ENCODE assay signal across 19 cellular contexts in genomic region chr21:32991299-32991850, GRCh38. TPM values are rescaled to one million over a fixed set of nuclear protein-coding genes. Genes with fewer than 3 reads are reported as not detected.
"Had no signal": no experiment of that assay in that cellular context is flagged by ENCODE, and none has a peak within 500 bp of the region (broad histone marks: within the 10 kb centered on the region; RNA-seq: fewer than 3 reads in every experiment).

No MANE protein-coding gene starts in this region.

- H3K4me1 Mint-ChIP-seq: activated CD4-positive, alpha-beta T cell treated with anti-CD3 and anti-CD28 coated beads for 36 hours; naive B cell; stimulated activated naive B cell treated with anti-CD40 and anti-IgM and Interleukin-4, amounts not matched to agents 10 μg/mL and 1 μg/mL and 100 μg/mL, for 72 hours; T-helper 17 cell had no signal

- H3K4me3 ChIP-seq: esophagus squamous epithelium, mucosa of descending colon, pancreas, sigmoid colon, thyroid gland had no signal

- DNase-seq: activated CD4-positive, alpha-beta T cell treated with anti-CD3 and anti-CD28 coated beads for 36 hours; activated CD4-positive, alpha-beta T cell treated with anti-CD3 and anti-CD28 coated beads, Interleukin-2, amount 50 U/mL, for 48 hours; dermis blood vessel endothelial cell; effector memory CD4-positive, alpha-beta T cell; esophagus squamous epithelium; mesenchymal stem cell; mucosa of descending colon; naive B cell; pancreas; sigmoid colon; stimulated activated CD4-positive, alpha-beta T cell treated with anti-CD3 and anti-CD28 coated beads, Interleukin-4, amount 100 ng/mL, for 24 hours; stimulated activated naive B cell treated with anti-CD40 and anti-IgM and Interleukin-4, amounts not matched to agents 10 μg/mL and 1 μg/mL and 100 μg/mL, for 72 hours; T-helper 17 cell; thyroid gland had no signal

- H3K4me3 Mint-ChIP-seq: activated CD4-positive, alpha-beta T cell treated with anti-CD3 and anti-CD28 coated beads for 36 hours; activated naive CD8-positive, alpha-beta T cell; naive B cell; stimulated activated naive B cell treated with anti-CD40 and anti-IgM and Interleukin-4, amounts not matched to agents 10 μg/mL and 1 μg/mL and 100 μg/mL, for 72 hours; T-helper 17 cell; WTC11 had no signal

- H3K27me3 ChIP-seq: thyroid gland had no signal

- H3K27ac Mint-ChIP-seq: activated CD4-positive, alpha-beta T cell treated with anti-CD3 and anti-CD28 coated beads for 36 hours; activated naive CD8-positive, alpha-beta T cell; naive B cell; stimulated activated naive B cell treated with anti-CD40 and anti-IgM and Interleukin-4, amounts not matched to agents 10 μg/mL and 1 μg/mL and 100 μg/mL, for 72 hours; T-helper 17 cell; WTC11 had no signal

- H3K9me3 ChIP-seq: esophagus squamous epithelium, mucosa of descending colon, pancreas, sigmoid colon, thyroid gland had no signal

- H3K36me3 Mint-ChIP-seq: stimulated activated naive B cell treated with anti-CD40 and anti-IgM and Interleukin-4, amounts not matched to agents 10 μg/mL and 1 μg/mL and 100 μg/mL, for 72 hours had no signal

- H3K36me3 ChIP-seq: esophagus squamous epithelium, pancreas, sigmoid colon, thyroid gland had no signal

- H3K27ac ChIP-seq: esophagus squamous epithelium, pancreas, sigmoid colon, thyroid gland had no signal

- ATAC-seq: activated CD4-positive, alpha-beta T cell treated with anti-CD3 and anti-CD28 coated beads for 36 hours; mucosa of descending colon; pancreas; stimulated activated naive B cell treated with anti-CD40 and anti-IgM and Interleukin-4, amounts not matched to agents 10 μg/mL and 1 μg/mL and 100 μg/mL, for 72 hours; T-helper 17 cell; WTC11 had no signal

RNA-seq across cellular contexts. Expression of gene OLIG2, which starts 34.4 kb away (rescaled TPM):
- total RNA-seq: activated CD4-positive, alpha-beta T cell treated with anti-CD3 and anti-CD28 coated beads for 36 hours; dermis blood vessel endothelial cell; endothelial cell of umbilical vein; esophagus squamous epithelium; liver; mucosa of descending colon; sigmoid colon; T-helper 17 cell; ureter had no signal
